13 cellular contexts compared by ENCODE assay signal in genomic region chr7:1936006-1936310, GRCh38.
"Had no signal": no experiment of that assay in that cellular context is flagged by ENCODE, and none has a peak within 500 bp of the region (broad histone marks: within the 10 kb centered on the region; RNA-seq: fewer than 3 reads in every experiment).

No MANE protein-coding gene starts in this region.

- H3K27ac ChIP-seq: gastrocnemius medialis, neutrophil, tibial artery, uterus, VCaP had no signal

- ATAC-seq: activated CD4-positive, alpha-beta T cell treated with anti-CD3 and anti-CD28 coated beads for 36 hours; gastrocnemius medialis; stimulated activated effector memory CD8-positive, alpha-beta T cell treated with anti-CD3 and anti-CD28 coated beads, Interleukin-12 subunit alpha, Interleukin-12 subunit beta, amount 100 ng/mL, for 72 hours had no signal

- DNase-seq: activated CD4-positive, alpha-beta T cell treated with anti-CD3 and anti-CD28 coated beads for 36 hours; activated CD8-positive, alpha-beta memory T cell treated with anti-CD3 and anti-CD28 coated beads for 24 hours; activated effector memory CD4-positive, alpha-beta T cell treated with Interleukin-2 at 50 U/mL for 16 hours; activated T-cell treated with anti-CD3 and anti-CD28 coated beads for 4 hours; gastrocnemius medialis; T1000; tibial artery; uterus had no signal

- H3K27me3 Mint-ChIP-seq: activated CD4-positive, alpha-beta T cell treated with anti-CD3 and anti-CD28 coated beads for 36 hours; activated naive CD8-positive, alpha-beta T cell had no signal

- H3K27ac Mint-ChIP-seq: activated CD4-positive, alpha-beta T cell treated with anti-CD3 and anti-CD28 coated beads for 36 hours; activated naive CD8-positive, alpha-beta T cell; stimulated activated effector memory CD8-positive, alpha-beta T cell treated with anti-CD3 and anti-CD28 coated beads, Interleukin-12 subunit alpha, Interleukin-12 subunit beta, amount 100 ng/mL, for 72 hours had no signal

- H3K4me3 Mint-ChIP-seq: activated CD4-positive, alpha-beta T cell treated with anti-CD3 and anti-CD28 coated beads for 36 hours; activated naive CD8-positive, alpha-beta T cell; stimulated activated effector memory CD8-positive, alpha-beta T cell treated with anti-CD3 and anti-CD28 coated beads, Interleukin-12 subunit alpha, Interleukin-12 subunit beta, amount 100 ng/mL, for 72 hours had no signal

- H3K27me3 ChIP-seq: gastrocnemius medialis, tibial artery, uterus had no signal

- H3K9me3 ChIP-seq: gastrocnemius medialis, neutrophil, tibial artery, uterus had no signal

- H3K4me2 ChIP-seq: smooth muscle cell had no signal

- H3K4me1 ChIP-seq: gastrocnemius medialis, uterus had no signal

- H3K9me3 Mint-ChIP-seq: stimulated activated effector memory CD8-positive, alpha-beta T cell treated with anti-CD3 and anti-CD28 coated beads, Interleukin-12 subunit alpha, Interleukin-12 subunit beta, amount 100 ng/mL, for 72 hours had no signal

- H3K36me3 ChIP-seq: gastrocnemius medialis, uterus had no signal

- H3K4me3 ChIP-seq: gastrocnemius medialis, smooth muscle cell, tibial artery, uterus had no signal
